25 cellular contexts compared by ENCODE assay signal in the genomic region with DNA sequence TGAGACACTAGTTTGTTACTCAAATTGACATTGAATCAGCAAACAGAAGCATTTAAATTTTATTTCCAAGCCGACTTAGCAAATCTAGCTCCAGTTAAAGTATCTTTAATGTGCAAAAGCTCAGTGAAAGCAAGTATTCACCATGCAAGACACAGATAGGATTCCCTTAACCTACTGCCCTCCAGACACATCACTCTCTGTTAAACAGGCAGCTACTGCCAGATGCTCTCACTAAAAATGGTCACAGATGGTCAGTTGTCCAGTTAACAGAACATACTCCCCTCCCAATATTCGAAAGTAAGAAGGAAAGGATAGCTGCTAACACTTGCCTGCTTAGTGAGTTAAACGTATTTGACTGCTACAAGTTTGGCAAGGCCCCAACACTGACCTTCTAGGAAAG.
"Had no signal": no experiment of that assay in that cellular context is flagged by ENCODE, and none has a peak within 500 bp of the region (broad histone marks: within the 10 kb centered on the region; RNA-seq: fewer than 3 reads in every experiment).

No MANE protein-coding gene starts in this region.

- H3K27me3 ChIP-seq: breast epithelium, heart right ventricle, pancreas, right lobe of liver, testis had no signal

- H3K4me1 Mint-ChIP-seq: activated T-helper 17 cell treated with anti-CD3 and anti-CD28 coated beads, Interleukin-2, amount 50 U/mL, for 72 hours; naive thymus-derived CD4-positive, alpha-beta T cell; stimulated activated memory B cell treated with anti-CD40 and anti-IgM and Interleukin-4, amounts not matched to agents 10 μg/mL and 1 μg/mL and 100 μg/mL, for 72 hours had no signal

- H3K4me3 ChIP-seq: breast epithelium, coronary artery, heart right ventricle, lower lobe of right lung, pancreas, right lobe of liver, skin epidermis, testis had no signal

- H3K27ac ChIP-seq: breast epithelium, coronary artery, heart right ventricle, lower lobe of right lung, neutrophil, pancreas, right lobe of liver, skin epidermis, testis had no signal

- H3K4me3 Mint-ChIP-seq: activated T-cell treated with anti-CD3 and anti-CD28 coated beads, Interleukin-2, amount 50 U/mL, for 24 hours; activated T-helper 17 cell treated with anti-CD3 and anti-CD28 coated beads, Interleukin-2, amount 50 U/mL, for 72 hours; naive thymus-derived CD4-positive, alpha-beta T cell; stimulated activated memory B cell treated with anti-CD40 and anti-IgM and Interleukin-4, amounts not matched to agents 10 μg/mL and 1 μg/mL and 100 μg/mL, for 72 hours; T-helper 1 cell treated with Interleukin-12 subunit alpha and Interleukin-12 subunit beta and Interleukin-4 antibody, amounts not matched to agents 30 μg/mL and 1 μg/mL, for 36 hours; type B pancreatic cell; WTC11 had no signal

- DNase-seq: activated CD8-positive, alpha-beta memory T cell treated with anti-CD3 and anti-CD28 coated beads for 24 hours; activated CD8-positive, alpha-beta memory T cell treated with anti-CD3 and anti-CD28 coated beads, Interleukin-2, amount 50 U/mL, for 4 hours; activated T-cell treated with anti-CD3 and anti-CD28 coated beads, Interleukin-2, amount 50 U/mL, for 24 hours; aorta; cerebellar nuclear complex; heart right ventricle; islet precursor cell; left cardiac atrium; lower lobe of right lung; naive thymus-derived CD4-positive, alpha-beta T cell; pancreas; right lobe of liver; stimulated activated CD4-positive, alpha-beta T cell treated with anti-CD3 and anti-CD28 coated beads, Interleukin-1b, Interleukin-23, amount 100 ng/mL, for 48 hours; T1000; testis had no signal

- H3K9me3 Mint-ChIP-seq: activated naive CD4-positive, alpha-beta T cell treated with anti-CD3 and anti-CD28 coated beads, Interleukin-2, amount 50 U/mL, for 72 hours; activated T-cell treated with anti-CD3 and anti-CD28 coated beads, Interleukin-2, amount 50 U/mL, for 24 hours; activated T-helper 17 cell treated with anti-CD3 and anti-CD28 coated beads, Interleukin-2, amount 50 U/mL, for 72 hours; naive thymus-derived CD4-positive, alpha-beta T cell; stimulated activated memory B cell treated with anti-CD40 and anti-IgM and Interleukin-4, amounts not matched to agents 10 μg/mL and 1 μg/mL and 100 μg/mL, for 72 hours; T-helper 1 cell treated with Interleukin-12 subunit alpha and Interleukin-12 subunit beta and Interleukin-4 antibody, amounts not matched to agents 30 μg/mL and 1 μg/mL, for 36 hours; type B pancreatic cell; WTC11 had no signal

- FAIRE-seq: pancreas had no signal

- H3K36me3 ChIP-seq: breast epithelium, lower lobe of right lung, neutrophil, pancreas, right lobe of liver had no signal

- H3K9me3 ChIP-seq: breast epithelium, heart right ventricle, lower lobe of right lung, neutrophil, pancreas, right lobe of liver, testis had no signal

- ATAC-seq: activated naive CD4-positive, alpha-beta T cell treated with anti-CD3 and anti-CD28 coated beads, Interleukin-2, amount 50 U/mL, for 72 hours; activated T-helper 17 cell treated with anti-CD3 and anti-CD28 coated beads, Interleukin-2, amount 50 U/mL, for 72 hours; heart right ventricle; left cardiac atrium; lower lobe of right lung; naive thymus-derived CD4-positive, alpha-beta T cell; pancreas; right lobe of liver; stimulated activated memory B cell treated with anti-CD40 and anti-IgM and Interleukin-4, amounts not matched to agents 10 μg/mL and 1 μg/mL and 100 μg/mL, for 72 hours; WTC11 had no signal

- H3K36me3 Mint-ChIP-seq: activated naive CD4-positive, alpha-beta T cell treated with anti-CD3 and anti-CD28 coated beads, Interleukin-2, amount 50 U/mL, for 72 hours; naive thymus-derived CD4-positive, alpha-beta T cell; stimulated activated memory B cell treated with anti-CD40 and anti-IgM and Interleukin-4, amounts not matched to agents 10 μg/mL and 1 μg/mL and 100 μg/mL, for 72 hours; WTC11 had no signal

- H3K27ac Mint-ChIP-seq: activated naive CD4-positive, alpha-beta T cell treated with anti-CD3 and anti-CD28 coated beads, Interleukin-2, amount 50 U/mL, for 72 hours; activated T-cell treated with anti-CD3 and anti-CD28 coated beads, Interleukin-2, amount 50 U/mL, for 24 hours; activated T-helper 17 cell treated with anti-CD3 and anti-CD28 coated beads, Interleukin-2, amount 50 U/mL, for 72 hours; naive thymus-derived CD4-positive, alpha-beta T cell; stimulated activated memory B cell treated with anti-CD40 and anti-IgM and Interleukin-4, amounts not matched to agents 10 μg/mL and 1 μg/mL and 100 μg/mL, for 72 hours; T-helper 1 cell treated with Interleukin-12 subunit alpha and Interleukin-12 subunit beta and Interleukin-4 antibody, amounts not matched to agents 30 μg/mL and 1 μg/mL, for 36 hours; type B pancreatic cell; WTC11 had no signal

- H3K27me3 Mint-ChIP-seq: stimulated activated memory B cell treated with anti-CD40 and anti-IgM and Interleukin-4, amounts not matched to agents 10 μg/mL and 1 μg/mL and 100 μg/mL, for 72 hours; type B pancreatic cell had no signal

- H3K4me1 ChIP-seq: breast epithelium, heart right ventricle, lower lobe of right lung, pancreas, right lobe of liver, testis had no signal
